ENCODE assay signal across 9 cellular contexts in genomic region chr14:24179961-24180726, GRCh38. TPM values are rescaled to one million over a fixed set of nuclear protein-coding genes. Genes with fewer than 3 reads are reported as not detected.
DNase-seq lines count a peak whose midpoint lies in the region; ATAC-seq and TF ChIP-seq lines count a peak whose summit lies in the region.
"Had no signal": no experiment of that assay in that cellular context is flagged by ENCODE, and none has a peak within 500 bp of the region (broad histone marks: within the 10 kb centered on the region; RNA-seq: fewer than 3 reads in every experiment).

No MANE protein-coding gene starts in this region.

- H2AFZ ChIP-seq in neural progenitor cell (replicated peaks): no peak overlapping the region

- H3K9ac ChIP-seq in neural progenitor cell: no peak overlapping the region

- no peak for ATAC-seq in HG03457 (IDR thresholded peaks at IDR 0.05; ENCODE audit: unreplicated experiment)

- no peaks in the 10 kb centered on the region for H3K27me3 Mint-ChIP-seq in activated CD4-positive, alpha-beta T cell treated with anti-CD3 and anti-CD28 coated beads, Interleukin-2, amount 10 ng/mL, durations not matched to agents 24 days and 14 days
- H3K27me3 Mint-ChIP-seq in neural progenitor cell (ENCODE audit: insufficient read depth, low read depth) (peaks cover 3% of the 10 kb centered on the region), Calu3 (ENCODE audit: unreplicated experiment) (no peaks in the 10 kb centered on the region)

- H3K4me3 ChIP-seq in brain microvascular endothelial cell (ENCODE audit: low read depth, low read length) (no peak overlapping the region), transverse colon (no peak overlapping the region), neural progenitor cell (no peak overlapping the region)

- H3K27me3 ChIP-seq in brain microvascular endothelial cell (replicated peaks) (no peaks in the 10 kb centered on the region), transverse colon (no peaks in the 10 kb centered on the region), neural progenitor cell (no peaks in the 10 kb centered on the region)

- no peak for TF ChIP-seq EP300 in transverse colon (IDR thresholded peaks at IDR 0.05; ENCODE audit: low read depth)

- H3K36me3 Mint-ChIP-seq in activated CD4-positive, alpha-beta T cell treated with anti-CD3 and anti-CD28 coated beads, Interleukin-2, amount 10 ng/mL, durations not matched to agents 24 days and 14 days (ENCODE audit: low read depth): peaks cover 66% of the 10 kb centered on the region
- peaks cover 21% of the 10 kb centered on the region for H3K36me3 Mint-ChIP-seq in neural progenitor cell
- H3K36me3 Mint-ChIP-seq in Calu3 (ENCODE audit: insufficient read depth, unreplicated experiment): peaks cover 64% of the 10 kb centered on the region

- H3K36me3 ChIP-seq in brain microvascular endothelial cell (replicated peaks) (peaks cover 73% of the 10 kb centered on the region), transverse colon (peaks cover 0 to 33% (median 3%) of the 10 kb centered on the region in 4 donors), neural progenitor cell (no peaks in the 10 kb centered on the region)

- BruUV-seq in Calu3 (replicated peaks; lab: Mats Ljungman, UMichigan): no TSS peak

- H3K79me2 ChIP-seq in neural progenitor cell (ENCODE audit: low read depth): no peaks in the 10 kb centered on the region

- peaks cover 2% of the 10 kb centered on the region for H3K4me1 Mint-ChIP-seq in activated CD4-positive, alpha-beta T cell treated with anti-CD3 and anti-CD28 coated beads, Interleukin-2, amount 10 ng/mL, durations not matched to agents 24 days and 14 days
- H3K4me1 Mint-ChIP-seq in neural progenitor cell (no peaks in the 10 kb centered on the region), Calu3 (ENCODE audit: low read depth, unreplicated experiment) (no peaks in the 10 kb centered on the region)

- H3K9me3 Mint-ChIP-seq in activated CD4-positive, alpha-beta T cell treated with anti-CD3 and anti-CD28 coated beads, Interleukin-2, amount 10 ng/mL, durations not matched to agents 24 days and 14 days: no peaks in the 10 kb centered on the region
- H3K9me3 Mint-ChIP-seq in neural progenitor cell (no peaks in the 10 kb centered on the region), Calu3 (ENCODE audit: low read depth, unreplicated experiment) (no peaks in the 10 kb centered on the region)

- no peak overlapping the region for H3K4me2 ChIP-seq in neural progenitor cell

- no peak overlapping the region for H3K4me3 Mint-ChIP-seq in activated CD4-positive, alpha-beta T cell treated with anti-CD3 and anti-CD28 coated beads, Interleukin-2, amount 10 ng/mL, durations not matched to agents 24 days and 14 days
- H3K4me3 Mint-ChIP-seq in neural progenitor cell: no peak overlapping the region
- H3K4me3 Mint-ChIP-seq in Calu3 (ENCODE audit: low read depth, unreplicated experiment): no peak overlapping the region

- peak overlapping the region; percentile 12 for H3K27ac Mint-ChIP-seq in activated CD4-positive, alpha-beta T cell treated with anti-CD3 and anti-CD28 coated beads, Interleukin-2, amount 10 ng/mL, durations not matched to agents 24 days and 14 days
- no peak overlapping the region for H3K27ac Mint-ChIP-seq in neural progenitor cell
- no peak overlapping the region for H3K27ac Mint-ChIP-seq in Calu3 (ENCODE audit: unreplicated experiment)

- WGBS in transverse colon (ENCODE audit: low coverage in 1 of 2), 2 donors: 53 to 59% methylated on average over 3 to 16 of the region's 16 CpGs

- peaks cover 7% of the 10 kb centered on the region for H3F3A ChIP-seq in neural progenitor cell (ENCODE audit: low read depth)

- H3K27ac ChIP-seq in brain microvascular endothelial cell: no peak overlapping the region
- peak overlapping the region; percentile 68 to 78 (median 72) for H3K27ac ChIP-seq in transverse colon
- H3K27ac ChIP-seq in neural progenitor cell: no peak overlapping the region
- H3K27ac ChIP-seq: VCaP had no signal

- no peak for DNase-seq in activated CD4-positive, alpha-beta T cell treated with anti-CD3 and anti-CD28 coated beads, Interleukin-2, amount 10 ng/mL, durations not matched to agents 24 days and 14 days
- no peak for DNase-seq in activated CD4-positive, alpha-beta T cell treated with anti-CD3 and anti-CD28 coated beads for 48 hours
- DNase-seq in brain microvascular endothelial cell (peak; percentile 20), kidney tubule cell (ENCODE audit: low spot score) (peak; percentile 95), transverse colon (no peak), neural progenitor cell (ENCODE audit: low spot score) (no peak), Calu3 (no peak)

- H3K9me3 ChIP-seq in transverse colon (no peaks in the 10 kb centered on the region), neural progenitor cell (ENCODE audit: low read depth) (no peaks in the 10 kb centered on the region)

- H3K4me1 ChIP-seq in transverse colon (peaks cover 5 to 11% (median 6%) of the 10 kb centered on the region in 4 donors), neural progenitor cell (no peaks in the 10 kb centered on the region)

- TF ChIP-seq CTCF in brain microvascular endothelial cell (IDR thresholded peaks at IDR 0.05; ENCODE audit: low read depth, low read length, missing control alignments) (no peak), transverse colon (IDR thresholded peaks at IDR 0.05) (no peak), neural progenitor cell (IDR thresholded peaks at IDR 0.05) (no peak), Calu3 (IDR thresholded peaks at IDR 0.05; ENCODE audit: unreplicated experiment) (no peak)

- intact Hi-C loops in activated CD4-positive, alpha-beta T cell treated with anti-CD3 and anti-CD28 coated beads, Interleukin-2, amount 10 ng/mL, durations not matched to agents 24 days and 14 days (cut with micrococcal nuclease): no loop called here
- intact Hi-C loops in transverse colon (cut with DNase I; ENCODE audit: low total_unique reads) (no loop called here), Calu3 (cut with micrococcal nuclease; ENCODE audit: unreplicated experiment) (no loop called here)

- peaks cover 14% of the 10 kb centered on the region for H4K20me1 ChIP-seq in neural progenitor cell (ENCODE audit: low read depth)

- no peak for TF ChIP-seq POLR2A in transverse colon (IDR thresholded peaks at IDR 0.05)

- CTCF ChIA-PET in Calu3 (lab: Charles Lee): no interaction called here

- in situ Hi-C loops in brain microvascular endothelial cell (cut with HindIII; ENCODE audit: low pct_ligation_motif_present, low sequenced_read_pairs): no loop called here
- in situ Hi-C loops in transverse colon (cut with MboI; ENCODE audit: low pct_ligation_motif_present in 1 of 4, low pct_unique_long_range_greater_than_20kb in 1 of 4, low sequenced_read_pairs in 3 of 4): no loop called here

RNA-seq across cellular contexts. Expression of gene REC8, which starts 8.3 kb away (rescaled TPM):
- 33.8 and 34.3 TPM in 2 replicates for total RNA-seq in activated CD4-positive, alpha-beta T cell treated with anti-CD3 and anti-CD28 coated beads, Interleukin-2, amount 10 ng/mL, durations not matched to agents 24 days and 14 days
- 100 to 1,000 TPM in 1 of 4 donors, 10 to 100 TPM in 3; 11.3 to 112 (median 31.2) TPM for total RNA-seq in transverse colon
- total RNA-seq in neural progenitor cell (ENCODE audit: low replicate concordance): 34.6 and 59.8 TPM in 2 replicates
- 37.5 and 42.7 TPM in 2 replicates for total RNA-seq in Calu3 (2022)

RNA-seq across cellular contexts. Expression of gene IPO4, which starts 8.5 kb away (rescaled TPM):
- total RNA-seq in activated CD4-positive, alpha-beta T cell treated with anti-CD3 and anti-CD28 coated beads, Interleukin-2, amount 10 ng/mL, durations not matched to agents 24 days and 14 days: 107 and 112 TPM in 2 replicates
- total RNA-seq in transverse colon: 10 to 100 TPM in 3 of 4 donors, 1 to 10 TPM in 1; 10.0 to 60.5 (median 37.3) TPM
- total RNA-seq in neural progenitor cell (ENCODE audit: low replicate concordance): 15.9 and 35.5 TPM in 2 replicates
- 82.6 and 86.4 TPM in 2 replicates for total RNA-seq in Calu3 (2022)

RNA-seq across cellular contexts. Expression of gene TM9SF1, which starts 15.1 kb away (rescaled TPM):
- total RNA-seq in activated CD4-positive, alpha-beta T cell treated with anti-CD3 and anti-CD28 coated beads, Interleukin-2, amount 10 ng/mL, durations not matched to agents 24 days and 14 days: 35.1 and 36.4 TPM in 2 replicates
- total RNA-seq in transverse colon (100 to 1,000 TPM in 1 of 4 donors, 10 to 100 TPM in 3; 32.9 to 127 (median 63.9) TPM), neural progenitor cell (ENCODE audit: low replicate concordance) (30.5 and 37.6 TPM in 2 replicates), Calu3 (2022) (68.0 and 70.9 TPM in 2 replicates)

RNA-seq across cellular contexts. Expression of gene IRF9, which starts 19.1 kb away (rescaled TPM):
- 138 and 159 TPM in 2 replicates for total RNA-seq in activated CD4-positive, alpha-beta T cell treated with anti-CD3 and anti-CD28 coated beads, Interleukin-2, amount 10 ng/mL, durations not matched to agents 24 days and 14 days
- total RNA-seq in transverse colon (10 to 100 TPM; 44.2 to 81.9 (median 52.4) TPM), neural progenitor cell (ENCODE audit: low replicate concordance) (6.9 and 9.7 TPM in 2 replicates), Calu3 (2022) (124 and 184 TPM in 2 replicates)

RNA-seq across cellular contexts. Expression of gene TSSK4, which starts 25.4 kb away (rescaled TPM):
- 0.26 and 0.36 TPM in 2 replicates for total RNA-seq in activated CD4-positive, alpha-beta T cell treated with anti-CD3 and anti-CD28 coated beads, Interleukin-2, amount 10 ng/mL, durations not matched to agents 24 days and 14 days
- total RNA-seq in transverse colon (not detected), neural progenitor cell (ENCODE audit: low replicate concordance) (not detected in 2 replicates), Calu3 (2022) (0.47 TPM in 1 of 2 replicates, not detected in the other)

Comparison
In these comparisons a context has a peak if more than half of its experiments do, and no peak if none do; other contexts are left out.
1. DNase-seq: peak in brain microvascular endothelial cell (single experiment) and kidney tubule cell (single experiment); none in activated CD4-positive, alpha-beta T cell treated with anti-CD3 and anti-CD28 coated beads, Interleukin-2, amount 10 ng/mL, durations not matched to agents 24 days and 14 days (single experiment), activated CD4-positive, alpha-beta T cell treated with anti-CD3 and anti-CD28 coated beads for 48 hours (single experiment), transverse colon (single experiment), neural progenitor cell (single experiment) and Calu3 (single experiment).
2. H3K27ac ChIP-seq: peak in transverse colon (4 of 4); none in brain microvascular endothelial cell (single experiment) and neural progenitor cell (single experiment).